ENCODE assay signal across 23 cellular contexts in the genomic region with DNA sequence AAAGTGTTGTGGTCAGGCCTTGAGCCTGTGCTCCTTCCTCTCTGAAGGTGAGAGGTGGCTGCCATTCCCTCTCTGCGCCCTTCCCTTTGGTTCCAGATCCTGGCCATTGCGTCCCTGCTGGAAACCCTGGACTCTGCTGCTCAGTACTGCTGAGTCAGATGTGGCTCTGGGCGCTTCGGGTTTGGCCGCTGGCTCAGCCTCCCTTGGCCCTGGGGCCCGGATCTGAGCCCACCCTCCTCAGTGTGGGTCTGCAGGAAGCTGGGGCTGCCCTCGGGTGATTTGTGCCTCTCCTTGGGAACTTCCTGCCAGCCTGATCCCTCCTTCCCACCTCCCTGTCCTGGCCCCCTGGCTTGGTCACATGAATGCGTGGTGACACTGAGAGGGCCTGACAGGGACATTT. TPM values are rescaled to one million over a fixed set of nuclear protein-coding genes. Genes with fewer than 3 reads are reported as not detected.
"Had no signal": no experiment of that assay in that cellular context is flagged by ENCODE, and none has a peak within 500 bp of the region (broad histone marks: within the 10 kb centered on the region; RNA-seq: fewer than 3 reads in every experiment).

No MANE protein-coding gene starts in this region.

- H3K4me1 ChIP-seq: body of pancreas, left lung, neural progenitor cell, suprapubic skin had no signal

- H3K9me3 ChIP-seq: body of pancreas, left lung, mucosa of descending colon, ovary, suprapubic skin had no signal

- H3K36me3 Mint-ChIP-seq: activated naive CD8-positive, alpha-beta T cell treated with anti-CD3 and anti-CD28 coated beads, Interleukin-2, amount 10 ng/mL, durations not matched to agents 7 days and 5 days had no signal

- H3K27ac Mint-ChIP-seq: activated CD4-positive, alpha-beta T cell treated with anti-CD3 and anti-CD28 coated beads, Interleukin-2, amount 10 ng/mL, durations not matched to agents 24 days and 14 days; activated CD8-positive, alpha-beta T cell treated with anti-CD3 and anti-CD28 coated beads for 36 hours; activated naive CD8-positive, alpha-beta T cell treated with anti-CD3 and anti-CD28 coated beads, Interleukin-2, amount 10 ng/mL, durations not matched to agents 7 days and 5 days; activated T-helper 17 cell treated with anti-CD3 and anti-CD28 coated beads, Interleukin-2, amount 50 U/mL, for 72 hours; naive B cell; neural progenitor cell; stimulated activated naive CD8-positive, alpha-beta T cell treated with anti-CD3 and anti-CD28 coated beads, Interleukin-15, amount 100 ng/mL, for 72 hours had no signal

- H3K36me3 ChIP-seq: neural progenitor cell, ovary had no signal

- H3K27me3 Mint-ChIP-seq: activated CD4-positive, alpha-beta T cell treated with anti-CD3 and anti-CD28 coated beads, Interleukin-2, amount 10 ng/mL, durations not matched to agents 24 days and 14 days; activated CD8-positive, alpha-beta T cell treated with anti-CD3 and anti-CD28 coated beads for 36 hours; activated naive CD8-positive, alpha-beta T cell treated with anti-CD3 and anti-CD28 coated beads, Interleukin-2, amount 10 ng/mL, durations not matched to agents 7 days and 5 days; activated T-helper 17 cell treated with anti-CD3 and anti-CD28 coated beads, Interleukin-2, amount 50 U/mL, for 72 hours; naive B cell; stimulated activated naive CD8-positive, alpha-beta T cell treated with anti-CD3 and anti-CD28 coated beads, Interleukin-15, amount 100 ng/mL, for 72 hours had no signal

- H3K4me3 ChIP-seq: body of pancreas, dorsolateral prefrontal cortex, left lung, mucosa of descending colon, neural progenitor cell, ovary, suprapubic skin had no signal

- H3K9me3 Mint-ChIP-seq: activated CD4-positive, alpha-beta T cell treated with anti-CD3 and anti-CD28 coated beads, Interleukin-2, amount 10 ng/mL, durations not matched to agents 24 days and 14 days; activated CD8-positive, alpha-beta T cell treated with anti-CD3 and anti-CD28 coated beads for 36 hours; activated naive CD8-positive, alpha-beta T cell treated with anti-CD3 and anti-CD28 coated beads, Interleukin-2, amount 10 ng/mL, durations not matched to agents 7 days and 5 days; activated T-helper 17 cell treated with anti-CD3 and anti-CD28 coated beads, Interleukin-2, amount 50 U/mL, for 72 hours; naive B cell; neural progenitor cell; stimulated activated naive CD8-positive, alpha-beta T cell treated with anti-CD3 and anti-CD28 coated beads, Interleukin-15, amount 100 ng/mL, for 72 hours had no signal

- H3K4me3 Mint-ChIP-seq: activated CD4-positive, alpha-beta T cell treated with anti-CD3 and anti-CD28 coated beads, Interleukin-2, amount 10 ng/mL, durations not matched to agents 24 days and 14 days; activated CD8-positive, alpha-beta T cell treated with anti-CD3 and anti-CD28 coated beads for 36 hours; activated naive CD8-positive, alpha-beta T cell treated with anti-CD3 and anti-CD28 coated beads, Interleukin-2, amount 10 ng/mL, durations not matched to agents 7 days and 5 days; activated T-helper 17 cell treated with anti-CD3 and anti-CD28 coated beads, Interleukin-2, amount 50 U/mL, for 72 hours; naive B cell; neural progenitor cell; stimulated activated naive CD8-positive, alpha-beta T cell treated with anti-CD3 and anti-CD28 coated beads, Interleukin-15, amount 100 ng/mL, for 72 hours had no signal

- H3K4me1 Mint-ChIP-seq: activated CD4-positive, alpha-beta T cell treated with anti-CD3 and anti-CD28 coated beads, Interleukin-2, amount 10 ng/mL, durations not matched to agents 24 days and 14 days; activated T-helper 17 cell treated with anti-CD3 and anti-CD28 coated beads, Interleukin-2, amount 50 U/mL, for 72 hours; neural progenitor cell had no signal

- ATAC-seq: activated CD8-positive, alpha-beta T cell treated with anti-CD3 and anti-CD28 coated beads for 36 hours; activated T-helper 17 cell treated with anti-CD3 and anti-CD28 coated beads, Interleukin-2, amount 50 U/mL, for 72 hours; body of pancreas; left lung; mucosa of descending colon; stimulated activated naive CD8-positive, alpha-beta T cell treated with anti-CD3 and anti-CD28 coated beads, Interleukin-15, amount 100 ng/mL, for 72 hours had no signal

- H3K27me3 ChIP-seq: body of pancreas, dorsolateral prefrontal cortex, left lung, neural progenitor cell, ovary, suprapubic skin had no signal

- DNase-seq: activated CD4-positive, alpha-beta T cell treated with anti-CD3 and anti-CD28 coated beads, Interleukin-2, amount 10 ng/mL, durations not matched to agents 24 days and 14 days; activated CD8-positive, alpha-beta T cell treated with anti-CD3 and anti-CD28 coated beads for 36 hours; activated naive CD4-positive, alpha-beta T cell; activated naive CD8-positive, alpha-beta T cell treated with anti-CD3 and anti-CD28 coated beads, Interleukin-2, amount 10 ng/mL, durations not matched to agents 7 days and 5 days; activated T-cell treated with anti-CD3 and anti-CD28 coated beads, Interleukin-2, amount 50 U/mL, for 1 hour; body of pancreas; dorsolateral prefrontal cortex; foreskin melanocyte; left lung; mammary epithelial cell; naive B cell; stimulated activated CD4-positive, alpha-beta T cell treated with anti-CD3 and anti-CD28 coated beads, Interleukin-2, amount 100 ng/mL, for 24 hours; stimulated activated naive CD8-positive, alpha-beta T cell treated with anti-CD3 and anti-CD28 coated beads, Interleukin-15, amount 100 ng/mL, for 72 hours; T-helper 1 cell; T-helper 9 cell; trophoblast cell had no signal

- H3K27ac ChIP-seq: body of pancreas, dorsolateral prefrontal cortex, left lung, neural progenitor cell, ovary, suprapubic skin had no signal

RNA-seq across cellular contexts. Expression of a gene that starts 43.2 kb away (rescaled TPM):
- total RNA-seq: activated CD4-positive, alpha-beta T cell treated with anti-CD3 and anti-CD28 coated beads, Interleukin-2, amount 10 ng/mL, durations not matched to agents 24 days and 14 days; activated CD8-positive, alpha-beta T cell treated with anti-CD3 and anti-CD28 coated beads for 36 hours; activated naive CD8-positive, alpha-beta T cell treated with anti-CD3 and anti-CD28 coated beads, Interleukin-2, amount 10 ng/mL, durations not matched to agents 7 days and 5 days; body of pancreas; epithelial cell of proximal tubule; kidney epithelial cell; mammary epithelial cell; ovary had no signal
- polyA plus RNA-seq: mammary epithelial cell had no signal
